ENCODE assay signal across 8 cellular contexts in the genomic region with DNA sequence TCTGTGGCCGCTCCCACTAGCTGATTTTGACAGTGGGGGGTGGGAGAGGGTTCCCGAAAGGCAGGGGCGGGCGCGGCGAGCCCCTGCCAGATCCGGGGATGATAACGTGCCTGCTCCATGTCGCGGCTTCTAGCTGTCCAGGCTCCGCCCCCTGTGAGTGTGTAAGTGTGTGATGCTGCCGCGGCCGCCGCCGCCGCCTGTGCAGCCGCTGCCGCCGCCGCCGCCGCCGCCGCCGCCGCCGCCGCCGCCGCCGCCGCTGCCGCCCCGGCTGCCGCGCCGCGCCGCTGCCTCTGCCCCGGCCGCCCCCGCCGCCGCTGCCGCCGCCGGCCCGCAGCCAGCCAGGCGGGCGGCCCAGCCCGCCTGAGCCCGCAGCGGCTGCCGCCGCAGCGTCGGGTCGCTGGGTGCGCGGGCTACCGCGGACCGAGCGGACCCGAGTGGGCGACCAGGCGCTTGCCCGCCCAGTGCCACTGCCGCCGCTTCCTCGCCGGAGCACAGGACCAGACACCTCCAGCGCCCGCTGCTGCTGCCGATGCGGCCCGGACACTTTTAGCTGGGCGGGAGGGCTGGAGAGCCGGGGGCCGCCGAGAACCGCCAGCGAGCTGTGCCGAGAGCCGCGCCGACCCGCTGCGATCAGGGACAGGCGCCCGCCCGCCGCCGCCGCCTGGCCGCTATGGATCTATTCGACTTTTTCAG. TPM values are rescaled to one million over a fixed set of nuclear protein-coding genes. Genes with fewer than 3 reads are reported as not detected.
DNase-seq lines count a peak whose midpoint lies in the region; ATAC-seq, FAIRE-seq and TF ChIP-seq lines count a peak whose summit lies in the region.

A gene (plus strand): TSS at position 190 of the 693 bp plus-strand sequence. CDS start 481 bp downstream, at position 671.

- H3K36me3 ChIP-seq in esophagus (ENCODE audit: control insufficient read depth in 2 of 2, insufficient read depth in 2 of 2, low read length in 1 of 2) (no peaks in the 10 kb centered on the region), upper lobe of right lung (no peaks in the 10 kb centered on the region)

- CTCF ChIA-PET in AG04449 (lab: Yijun Ruan, JAX), result no interaction called here
- CTCF ChIA-PET in activated CD8-positive, alpha-beta T cell treated with anti-CD3 and anti-CD28 coated beads, Interleukin-2, amount 10 ng/mL, durations not matched to agents 7 days and 5 days (lab: Charles Lee), result no interaction called here

- peaks cover 19% of the 10 kb centered on the region for H3K4me1 Mint-ChIP-seq in activated CD8-positive, alpha-beta T cell treated with anti-CD3 and anti-CD28 coated beads, Interleukin-2, amount 10 ng/mL, durations not matched to agents 7 days and 5 days (ENCODE audit: low read depth)
- H3K4me1 Mint-ChIP-seq in nephron progenitor cell, result peaks cover 40% of the 10 kb centered on the region

- TF ChIP-seq CTCF in AG04449 (IDR thresholded peaks at IDR 0.05; ENCODE audit: insufficient read depth, low read length, missing control alignments), result no peak
- TF ChIP-seq CTCF in nephron progenitor cell (IDR thresholded peaks at IDR 0.05), result no peak
- no peak for TF ChIP-seq CTCF in upper lobe of right lung (IDR thresholded peaks at IDR 0.05)

- no peak for DNase-seq in AG04449 (ENCODE audit: low read depth, low spot score)
- peak; percentile 60 for DNase-seq in NCI-H1436 (lab: John Stamatoyannopoulos, UW)
- DNase-seq in activated CD8-positive, alpha-beta T cell treated with anti-CD3 and anti-CD28 coated beads, Interleukin-2, amount 10 ng/mL, durations not matched to agents 7 days and 5 days, result peak; percentile 32
- DNase-seq in nephron progenitor cell, result peak; percentile 62
- peak; percentile 66 for DNase-seq in upper lobe of right lung
- no peak for DNase-seq in H54 (ENCODE audit: insufficient read length, low spot score)

- H3K27me3 Mint-ChIP-seq in activated CD8-positive, alpha-beta T cell treated with anti-CD3 and anti-CD28 coated beads, Interleukin-2, amount 10 ng/mL, durations not matched to agents 7 days and 5 days (ENCODE audit: low read depth), result peaks cover 13% of the 10 kb centered on the region
- no peaks in the 10 kb centered on the region for H3K27me3 Mint-ChIP-seq in nephron progenitor cell (ENCODE audit: low read depth, poor library complexity)

- H3K4me1 ChIP-seq in esophagus (ENCODE audit: control insufficient read depth in 2 of 2, insufficient read depth in 2 of 2, low read length in 1 of 2), result peaks cover 0 to 3% of the 10 kb centered on the region in 2 donors
- H3K4me1 ChIP-seq in upper lobe of right lung, result peaks cover 8% of the 10 kb centered on the region

- H3K27ac Mint-ChIP-seq in activated CD8-positive, alpha-beta T cell treated with anti-CD3 and anti-CD28 coated beads, Interleukin-2, amount 10 ng/mL, durations not matched to agents 7 days and 5 days, result no peak within 1 kb of the TSS
- no peak within 1 kb of the TSS for H3K27ac Mint-ChIP-seq in nephron progenitor cell

- TF ChIP-seq POLR2A in H54 (IDR thresholded peaks at IDR 0.05; ENCODE audit: low read depth, low read length), result no peak

- H3K9me3 ChIP-seq in esophagus (ENCODE audit: control insufficient read depth in 2 of 2, insufficient read depth in 1 of 2, low read depth in 1 of 2, low read length in 1 of 2), result no peaks in the 10 kb centered on the region
- H3K9me3 ChIP-seq in upper lobe of right lung, result no peaks in the 10 kb centered on the region

- H3K9me3 Mint-ChIP-seq in activated CD8-positive, alpha-beta T cell treated with anti-CD3 and anti-CD28 coated beads, Interleukin-2, amount 10 ng/mL, durations not matched to agents 7 days and 5 days (ENCODE audit: insufficient read depth), result no peaks in the 10 kb centered on the region
- H3K9me3 Mint-ChIP-seq in nephron progenitor cell, result peaks cover 16% of the 10 kb centered on the region

- FAIRE-seq in H54 (lab: Jason Lieb, UNC), result no peak

- H3K27ac ChIP-seq in esophagus (ENCODE audit: low read depth in 2 of 2, low read length in 1 of 2) (no peak within 1 kb of the TSS), upper lobe of right lung (no peak within 1 kb of the TSS)

- intact Hi-C loops in upper lobe of right lung (cut with DNase I), result no loop called here

- H3K27me3 ChIP-seq in esophagus (ENCODE audit: control insufficient read depth in 1 of 2, insufficient read depth in 2 of 2, low read length in 2 of 2) (peaks cover 0 to 7% of the 10 kb centered on the region in 2 donors), upper lobe of right lung (peaks cover 10% of the 10 kb centered on the region)

- H3K4me3 Mint-ChIP-seq in activated CD8-positive, alpha-beta T cell treated with anti-CD3 and anti-CD28 coated beads, Interleukin-2, amount 10 ng/mL, durations not matched to agents 7 days and 5 days, result peak within 1 kb of the TSS; percentile 65
- H3K4me3 Mint-ChIP-seq in nephron progenitor cell, result peak within 1 kb of the TSS; percentile 88

- 1 to 26% methylated on average over 54 to 98 of the region's 98 CpGs for WGBS in esophagus, 2 donors

- H3K36me3 Mint-ChIP-seq in activated CD8-positive, alpha-beta T cell treated with anti-CD3 and anti-CD28 coated beads, Interleukin-2, amount 10 ng/mL, durations not matched to agents 7 days and 5 days (ENCODE audit: low read depth), result no peaks in the 10 kb centered on the region
- H3K36me3 Mint-ChIP-seq in nephron progenitor cell (ENCODE audit: low read depth), result no peaks in the 10 kb centered on the region

- POLR2A ChIA-PET in AG04449 (lab: Yijun Ruan, JAX), result no interaction called here
- POLR2A ChIA-PET in activated CD8-positive, alpha-beta T cell treated with anti-CD3 and anti-CD28 coated beads, Interleukin-2, amount 10 ng/mL, durations not matched to agents 7 days and 5 days (lab: Charles Lee), result no interaction called here

- H3K4me3 ChIP-seq in AG04449 (ENCODE audit: low read depth, low read length) (peak within 1 kb of the TSS; percentile 50), esophagus (ENCODE audit: low read depth in 1 of 2, low read length in 2 of 2) (peak within 1 kb of the TSS; percentile 29 to 35), upper lobe of right lung (peak within 1 kb of the TSS; percentile 42)

- ATAC-seq in GM19397 (IDR thresholded peaks at IDR 0.05; ENCODE audit: unreplicated experiment) (peak; percentile 49), upper lobe of right lung (peak; percentile 51)
- ATAC-seq in activated CD8-positive, alpha-beta T cell treated with anti-CD3 and anti-CD28 coated beads, Interleukin-2, amount 10 ng/mL, durations not matched to agents 7 days and 5 days, result peak; percentile 66

RNA-seq across cellular contexts. Expression of the gene that starts here (rescaled TPM):
- total RNA-seq in activated CD8-positive, alpha-beta T cell treated with anti-CD3 and anti-CD28 coated beads, Interleukin-2, amount 10 ng/mL, durations not matched to agents 7 days and 5 days, result under 1 TPM; 0.13 to 0.40 TPM
- under 1 TPM; 0.01 to 0.02 TPM for polyA plus RNA-seq in esophagus
- 13.4 TPM for total RNA-seq in upper lobe of right lung

Comparison
In these comparisons a context has a peak if more than half of its experiments do, and no peak if none do; other contexts are left out.
1. RNA of the gene that starts here (total RNA-seq): 13.4 TPM in upper lobe of right lung (single experiment); 0.13 to 0.40 TPM in activated CD8-positive, alpha-beta T cell treated with anti-CD3 and anti-CD28 coated beads, Interleukin-2, amount 10 ng/mL, durations not matched to agents 7 days and 5 days; every median in the first group is over 10 times any median in the second.
2. Peak in DNase-seq and ATAC-seq in activated CD8-positive, alpha-beta T cell treated with anti-CD3 and anti-CD28 coated beads, Interleukin-2, amount 10 ng/mL, durations not matched to agents 7 days and 5 days; RNA of the gene not detected or under 1 TPM.
3. DNase-seq: peak in NCI-H1436 (single experiment), nephron progenitor cell (single experiment) and upper lobe of right lung (single experiment); none in AG04449 (single experiment) and H54 (single experiment).
4. Peak in every context shown above with its lines, with median percentiles within 50 percentile points of each other: H3K4me3 ChIP-seq and ATAC-seq.